ENCODE assay signal across 1 cellular context in genomic region chr20:35632539-35633115, GRCh38.
TF ChIP-seq lines count a peak whose summit lies in the region.

No MANE protein-coding gene starts in this region.

TF ChIP-seq in GM23338, 12 proteins besides CTCF, POLR2A, EP300 and RAD21 (continued from another document):
- TF ChIP-seq ZNF462 (CRISPR knock-in tag; IDR thresholded peaks at IDR 0.05): no peak
- TF ChIP-seq EZH2phosphoT487 (IDR thresholded peaks at IDR 0.05; ENCODE audit: unreplicated experiment): no peak
- TF ChIP-seq ZNF331 (CRISPR knock-in tag; IDR thresholded peaks at IDR 0.05; ENCODE audit: low read depth): no peak
- no peak for TF ChIP-seq EZH2 (IDR thresholded peaks at IDR 0.05; ENCODE audit: low read depth, unreplicated experiment)
- TF ChIP-seq JUNB (IDR thresholded peaks at IDR 0.05; ENCODE audit: unreplicated experiment): no peak
- no peak for TF ChIP-seq REST (IDR thresholded peaks at IDR 0.05; ENCODE audit: unreplicated experiment)
- no peak for TF ChIP-seq NANOG (IDR thresholded peaks at IDR 0.05; ENCODE audit: borderline replicate concordance)
- no peak for TF ChIP-seq ETS1 (IDR thresholded peaks at IDR 0.05)
